ENCODE assay signal across 21 cellular contexts in the genomic region with DNA sequence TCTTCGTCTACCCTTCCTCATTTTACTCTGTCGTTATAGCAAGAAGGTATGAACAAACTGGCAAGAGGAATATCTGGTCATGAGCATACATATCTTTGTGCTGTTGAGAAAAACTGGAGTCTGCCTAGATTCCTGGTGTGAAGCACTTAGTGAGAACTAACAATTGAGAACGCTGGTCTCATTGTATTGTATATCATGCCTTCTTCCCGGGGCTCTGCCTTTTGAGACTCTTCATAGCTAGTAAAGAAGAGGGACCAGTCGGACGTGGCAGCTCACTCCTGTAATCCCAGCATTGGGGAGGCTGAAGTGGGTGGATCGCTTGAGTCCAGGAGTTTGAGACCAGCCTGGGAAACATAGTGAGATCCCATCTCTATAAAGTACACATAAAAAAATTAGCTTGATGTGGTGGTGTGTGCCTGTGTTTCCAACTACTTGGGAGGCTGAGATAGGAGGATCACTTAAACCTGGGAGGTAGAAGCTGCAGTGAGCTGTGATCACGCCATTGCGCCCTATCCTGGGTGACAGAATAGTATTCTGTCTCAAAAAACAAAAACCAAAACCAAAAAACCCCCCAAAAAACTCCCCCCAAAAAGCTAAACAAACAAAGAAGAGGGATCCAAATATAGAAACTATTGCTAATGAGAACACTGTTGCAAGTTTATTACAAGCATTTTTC.
"Had no signal": no experiment of that assay in that cellular context is flagged by ENCODE, and none has a peak within 500 bp of the region (broad histone marks: within the 10 kb centered on the region; RNA-seq: fewer than 3 reads in every experiment).

No MANE protein-coding gene starts in this region.

- FAIRE-seq: endometrium, urothelium cell line had no signal

- H3K4me3 ChIP-seq: right lobe of liver, skin epidermis, transverse colon had no signal

- H3K27me3 Mint-ChIP-seq: activated B cell treated with CpG ODN at 0.5 μM for 24 hours; activated naive CD8-positive, alpha-beta T cell treated with anti-CD3 and anti-CD28 coated beads, Interleukin-2, amount 50 U/mL, for 24 hours; stimulated activated naive B cell treated with anti-CD40 and anti-IgM and Interleukin-4, amounts not matched to agents 10 μg/mL and 1 μg/mL and 100 μg/mL, for 72 hours had no signal

- DNase-seq: activated B cell treated with CpG ODN at 0.5 μM for 24 hours; activated CD4-positive, alpha-beta T cell treated with anti-CD3 and anti-CD28 coated beads for 4 hours; activated CD4-positive, alpha-beta T cell treated with anti-CD3 and anti-CD28 coated beads, Interleukin-2, amount 50 U/mL, for 48 hours; activated effector memory CD4-positive, alpha-beta T cell treated with Interleukin-2 at 50 U/mL for 16 hours; activated naive CD4-positive, alpha-beta T cell treated with anti-CD3 and anti-CD28 coated beads for 36 hours; activated naive CD8-positive, alpha-beta T cell treated with anti-CD3 and anti-CD28 coated beads, Interleukin-2, amount 50 U/mL, for 24 hours; activated T-cell treated with anti-CD3 and anti-CD28 coated beads, Interleukin-2, amount 50 U/mL, for 72 hours; left ventricle myocardium superior; mammary epithelial cell; midbrain; nephron progenitor cell; nucleus accumbens; right lobe of liver; stimulated activated CD4-positive, alpha-beta T cell treated with anti-CD3 and anti-CD28 coated beads, Interleukin-1b, Interleukin-23, amount 100 ng/mL, for 48 hours; stimulated activated naive B cell treated with anti-CD40 and anti-IgM and Interleukin-4, amounts not matched to agents 10 μg/mL and 1 μg/mL and 100 μg/mL, for 72 hours; T1000; transverse colon had no signal

- H3K36me3 ChIP-seq: right lobe of liver, transverse colon had no signal

- H3K4me3 Mint-ChIP-seq: activated B cell treated with CpG ODN at 0.5 μM for 24 hours; activated naive CD4-positive, alpha-beta T cell treated with anti-CD3 and anti-CD28 coated beads for 36 hours; activated naive CD8-positive, alpha-beta T cell treated with anti-CD3 and anti-CD28 coated beads, Interleukin-2, amount 50 U/mL, for 24 hours; activated T-cell treated with anti-CD3 and anti-CD28 coated beads, Interleukin-2, amount 50 U/mL, for 72 hours; nephron progenitor cell; stimulated activated naive B cell treated with anti-CD40 and anti-IgM and Interleukin-4, amounts not matched to agents 10 μg/mL and 1 μg/mL and 100 μg/mL, for 72 hours; T-helper 1 cell treated with Interleukin-12 subunit alpha and Interleukin-12 subunit beta and Interleukin-4 antibody, amounts not matched to agents 30 μg/mL and 1 μg/mL, for 36 hours had no signal

- H3K27ac Mint-ChIP-seq: activated B cell treated with CpG ODN at 0.5 μM for 24 hours; activated naive CD4-positive, alpha-beta T cell treated with anti-CD3 and anti-CD28 coated beads for 36 hours; activated naive CD8-positive, alpha-beta T cell treated with anti-CD3 and anti-CD28 coated beads, Interleukin-2, amount 50 U/mL, for 24 hours; nephron progenitor cell; stimulated activated naive B cell treated with anti-CD40 and anti-IgM and Interleukin-4, amounts not matched to agents 10 μg/mL and 1 μg/mL and 100 μg/mL, for 72 hours; T-helper 1 cell treated with Interleukin-12 subunit alpha and Interleukin-12 subunit beta and Interleukin-4 antibody, amounts not matched to agents 30 μg/mL and 1 μg/mL, for 36 hours had no signal

- H3K9me3 Mint-ChIP-seq: activated B cell treated with CpG ODN at 0.5 μM for 24 hours; activated naive CD4-positive, alpha-beta T cell treated with anti-CD3 and anti-CD28 coated beads for 36 hours; activated naive CD8-positive, alpha-beta T cell treated with anti-CD3 and anti-CD28 coated beads, Interleukin-2, amount 50 U/mL, for 24 hours; activated T-cell treated with anti-CD3 and anti-CD28 coated beads, Interleukin-2, amount 50 U/mL, for 72 hours; nephron progenitor cell; stimulated activated naive B cell treated with anti-CD40 and anti-IgM and Interleukin-4, amounts not matched to agents 10 μg/mL and 1 μg/mL and 100 μg/mL, for 72 hours; T-helper 1 cell treated with Interleukin-12 subunit alpha and Interleukin-12 subunit beta and Interleukin-4 antibody, amounts not matched to agents 30 μg/mL and 1 μg/mL, for 36 hours had no signal

- ATAC-seq: activated naive CD8-positive, alpha-beta T cell treated with anti-CD3 and anti-CD28 coated beads, Interleukin-2, amount 50 U/mL, for 24 hours; activated T-cell treated with anti-CD3 and anti-CD28 coated beads, Interleukin-2, amount 50 U/mL, for 72 hours; left ventricle myocardium superior; right lobe of liver; stimulated activated naive B cell treated with anti-CD40 and anti-IgM and Interleukin-4, amounts not matched to agents 10 μg/mL and 1 μg/mL and 100 μg/mL, for 72 hours had no signal

- H3K9me3 ChIP-seq: right lobe of liver, transverse colon had no signal

- H3K27me3 ChIP-seq: right lobe of liver, transverse colon had no signal

- H3K27ac ChIP-seq: right lobe of liver, skin epidermis, transverse colon had no signal

- H3K4me1 ChIP-seq: right lobe of liver, transverse colon had no signal
